ENCODE assay signal across 15 cellular contexts in genomic region chr1:28139033-28139712, GRCh38. TPM values are rescaled to one million over a fixed set of nuclear protein-coding genes. Genes with fewer than 3 reads are reported as not detected.
DNase-seq lines count a peak whose midpoint lies in the region; ATAC-seq and TF ChIP-seq lines count a peak whose summit lies in the region.
"Had no signal": no experiment of that assay in that cellular context is flagged by ENCODE, and none has a peak within 500 bp of the region (broad histone marks: within the 10 kb centered on the region; RNA-seq: fewer than 3 reads in every experiment).

No MANE protein-coding gene starts in this region.

- H3K27me3 ChIP-seq in HL-60 (ENCODE audit: insufficient read depth, poor library complexity, severe bottlenecking) (no peaks in the 10 kb centered on the region), adipocyte (replicated peaks; ENCODE audit: control insufficient read depth, insufficient read depth, low read length) (no peaks in the 10 kb centered on the region), lower lobe of right lung (ENCODE audit: low read depth) (no peaks in the 10 kb centered on the region), BE2C (no peaks in the 10 kb centered on the region)

- H3K9me3 ChIP-seq in adipocyte (ENCODE audit: control insufficient read depth, low read length) (no peaks in the 10 kb centered on the region), lower lobe of right lung (no peaks in the 10 kb centered on the region), BE2C (no peaks in the 10 kb centered on the region)

- peak; percentile 43 to 61 for ATAC-seq in lower lobe of right lung
- ATAC-seq: right cardiac atrium, T-helper 17 cell had no signal

- H3K36me3 ChIP-seq in adipocyte (ENCODE audit: control insufficient read depth, insufficient read depth, low read length, severe bottlenecking) (no peaks in the 10 kb centered on the region), lower lobe of right lung (no peaks in the 10 kb centered on the region), BE2C (no peaks in the 10 kb centered on the region)

- H3K27ac ChIP-seq in HL-60 (replicated peaks) (peak overlapping the region; percentile 30), lower lobe of right lung (no peak overlapping the region)

- H3K9ac ChIP-seq in adipocyte (ENCODE audit: low read length) = no peak overlapping the region

- peak; percentile 47 for DNase-seq in Ammon's horn (ENCODE audit: low spot score)
- peak; percentile 78 to 82 for DNase-seq in HL-60 (ENCODE audit: low read depth in 1 of 2, low spot score in 1 of 2)
- peak; percentile 63 for DNase-seq in adipocyte (ENCODE audit: low read depth)
- no peak for DNase-seq in lower lobe of right lung
- no peak for DNase-seq in hippocampal formation (lab: John Stamatoyannopoulos, UW)
- no peak for DNase-seq in NCI-H1930 (lab: John Stamatoyannopoulos, UW)
- DNase-seq in stimulated activated CD4-positive, alpha-beta T cell treated with anti-CD3 and anti-CD28 coated beads, Interleukin-4, amount 100 ng/mL, for 24 hours = no peak
- no peak for DNase-seq in BE2C
- DNase-seq: activated CD8-positive, alpha-beta memory T cell treated with anti-CD3 and anti-CD28 coated beads, Interleukin-2, amount 50 U/mL, for 48 hours; caudate nucleus; DMS 273 treated with DMSO at 0.1 percent for 48 hours; mesendoderm; NCI-H69; right cardiac atrium; T-helper 17 cell had no signal

- peaks cover 13% of the 10 kb centered on the region for H3K4me1 ChIP-seq in adipocyte (ENCODE audit: control insufficient read depth, insufficient read depth, low read length)
- H3K4me1 ChIP-seq in lower lobe of right lung = peaks cover 9% of the 10 kb centered on the region
- no peaks in the 10 kb centered on the region for H3K4me1 ChIP-seq in BE2C

- intact Hi-C loops in lower lobe of right lung (cut with DNase I) = no loop called here

- TF ChIP-seq CTCF in HL-60 (IDR thresholded peaks at IDR 0.05; ENCODE audit: insufficient read depth, low read length) (no peak), lower lobe of right lung (IDR thresholded peaks at IDR 0.05) (no peak), BE2C (IDR thresholded peaks at IDR 0.05; ENCODE audit: low read depth, low read length) (no peak)

- H3K4me3 ChIP-seq in HL-60 (replicated peaks; ENCODE audit: insufficient read depth, low read length) = no peak overlapping the region
- no peak overlapping the region for H3K4me3 ChIP-seq in adipocyte (ENCODE audit: low read length)
- no peak overlapping the region for H3K4me3 ChIP-seq in lower lobe of right lung
- no peak overlapping the region for H3K4me3 ChIP-seq in BE2C (ENCODE audit: low read depth, low read length)

RNA-seq across cellular contexts. Expression of gene PTAFR, which starts 37.3 kb away (rescaled TPM):
- total RNA-seq in lower lobe of right lung = 52.8 TPM
- polyA plus RNA-seq in BE2C (2012; ENCODE audit: insufficient read depth, insufficient read length, low read depth) = not detected

RNA-seq across cellular contexts. Expression of gene EYA3, which starts 50.8 kb away (rescaled TPM):
- 20.4 TPM for total RNA-seq in lower lobe of right lung
- 3.7 TPM for polyA plus RNA-seq in BE2C (2012; ENCODE audit: insufficient read depth, insufficient read length, low read depth)

Comparison
In these comparisons a context has a peak if more than half of its experiments do, and no peak if none do; other contexts are left out.
1. DNase-seq: peak in Ammon's horn (single experiment), HL-60 (2 of 2) and adipocyte (single experiment); none in lower lobe of right lung (single experiment), hippocampal formation (0 of 2), NCI-H1930 (0 of 2), stimulated activated CD4-positive, alpha-beta T cell treated with anti-CD3 and anti-CD28 coated beads, Interleukin-4, amount 100 ng/mL, for 24 hours (single experiment) and BE2C (single experiment).